ENCODE assay signal across 8 cellular contexts in the genomic region with DNA sequence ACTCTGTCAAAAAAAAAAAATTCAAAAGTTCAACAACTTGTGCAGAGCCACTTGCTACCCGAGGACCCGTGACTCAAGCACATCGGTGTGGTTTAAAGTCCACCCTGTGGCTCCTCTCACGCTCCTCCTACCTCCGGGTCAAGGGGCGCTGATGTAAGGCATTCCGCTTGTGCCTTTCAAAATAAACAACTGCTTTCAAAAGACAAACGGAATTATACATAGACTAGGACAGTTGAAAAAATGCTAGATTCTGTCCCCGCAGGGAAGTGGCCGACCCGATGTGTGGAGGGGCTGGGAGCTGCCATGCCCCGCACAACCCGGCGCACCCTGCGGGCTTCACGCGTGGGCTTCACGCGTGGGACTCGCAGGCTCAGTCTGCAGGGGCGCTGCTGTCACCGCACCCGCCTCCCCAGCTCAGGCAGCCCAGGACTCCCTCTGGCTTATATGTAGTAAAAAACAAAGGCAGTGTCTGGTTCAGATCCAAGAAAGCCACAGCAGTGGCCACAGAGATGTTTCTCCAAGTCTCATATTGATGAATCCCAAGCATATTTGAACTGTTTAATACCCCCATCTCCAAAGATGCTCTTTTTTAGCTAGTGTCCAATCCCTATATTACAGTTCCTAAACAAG.
DNase-seq lines count a peak whose midpoint lies in the region; ATAC-seq and TF ChIP-seq lines count a peak whose summit lies in the region.

No MANE protein-coding gene starts in this region.

- no peak overlapping the region for H3K4me3 Mint-ChIP-seq in activated naive CD4-positive, alpha-beta T cell treated with anti-CD3 and anti-CD28 coated beads, Interleukin-2, amount 10 ng/mL, durations not matched to agents 7 days and 5 days
- H3K4me3 Mint-ChIP-seq in activated T-helper 1 cell treated with anti-CD3 and anti-CD28 coated beads, Interleukin-12 subunit alpha, Interleukin-12 subunit beta, Interleukin-2, Interleukin-4 antibody, amounts not matched to agents 30 ng/mL and 10 ng/mL and 1 ng/mL, durations not matched to agents 14 hours and 24 hours and 36 hours = no peak overlapping the region

- H3K4me3 ChIP-seq in HL-60 (replicated peaks; ENCODE audit: insufficient read depth, low read length) (peak overlapping the region; percentile 3; the same call in 1 of the 2 replicates), epithelial cell of proximal tubule (ENCODE audit: low read depth, low read length) (peak overlapping the region; percentile 59)

- TF ChIP-seq CTCF in HL-60 (IDR thresholded peaks at IDR 0.05; ENCODE audit: insufficient read depth, low read length) = no peak
- TF ChIP-seq CTCF in epithelial cell of proximal tubule (conservative IDR thresholded peaks at IDR 0.05; ENCODE audit: low read depth, low read length) = no peak

- H3K27me3 Mint-ChIP-seq in activated naive CD4-positive, alpha-beta T cell treated with anti-CD3 and anti-CD28 coated beads, Interleukin-2, amount 10 ng/mL, durations not matched to agents 7 days and 5 days = peaks cover 35% of the 10 kb centered on the region
- peaks cover 18% of the 10 kb centered on the region for H3K27me3 Mint-ChIP-seq in activated T-helper 1 cell treated with anti-CD3 and anti-CD28 coated beads, Interleukin-12 subunit alpha, Interleukin-12 subunit beta, Interleukin-2, Interleukin-4 antibody, amounts not matched to agents 30 ng/mL and 10 ng/mL and 1 ng/mL, durations not matched to agents 14 hours and 24 hours and 36 hours (ENCODE audit: insufficient read depth)

- peak; percentile 8 for ATAC-seq in GM19035 (IDR thresholded peaks at IDR 0.05; ENCODE audit: unreplicated experiment)
- ATAC-seq in HG03457 (IDR thresholded peaks at IDR 0.05; ENCODE audit: unreplicated experiment) = no peak

- H3K4me1 Mint-ChIP-seq in activated naive CD4-positive, alpha-beta T cell treated with anti-CD3 and anti-CD28 coated beads, Interleukin-2, amount 10 ng/mL, durations not matched to agents 7 days and 5 days = peaks cover 5% of the 10 kb centered on the region
- peaks cover 26% of the 10 kb centered on the region for H3K4me1 Mint-ChIP-seq in activated T-helper 1 cell treated with anti-CD3 and anti-CD28 coated beads, Interleukin-12 subunit alpha, Interleukin-12 subunit beta, Interleukin-2, Interleukin-4 antibody, amounts not matched to agents 30 ng/mL and 10 ng/mL and 1 ng/mL, durations not matched to agents 14 hours and 24 hours and 36 hours (ENCODE audit: low read depth)

- CTCF ChIA-PET in activated naive CD4-positive, alpha-beta T cell treated with anti-CD3 and anti-CD28 coated beads, Interleukin-2, amount 10 ng/mL, durations not matched to agents 7 days and 5 days (lab: Charles Lee) = interaction anchor here (0.6 to 2.4 kb wide), 11 partner anchors 8 to 990 kb away, joined by 3 to 15 read pairs (median 4); a partner anchor contains a TSS

- no peaks in the 10 kb centered on the region for H3K9me3 Mint-ChIP-seq in activated naive CD4-positive, alpha-beta T cell treated with anti-CD3 and anti-CD28 coated beads, Interleukin-2, amount 10 ng/mL, durations not matched to agents 7 days and 5 days
- no peaks in the 10 kb centered on the region for H3K9me3 Mint-ChIP-seq in activated T-helper 1 cell treated with anti-CD3 and anti-CD28 coated beads, Interleukin-12 subunit alpha, Interleukin-12 subunit beta, Interleukin-2, Interleukin-4 antibody, amounts not matched to agents 30 ng/mL and 10 ng/mL and 1 ng/mL, durations not matched to agents 14 hours and 24 hours and 36 hours

- DNase-seq in HL-60 (ENCODE audit: low read depth in 1 of 2, low spot score in 1 of 2) (no peak), epithelial cell of proximal tubule (ENCODE audit: low read depth) (peak; percentile 57), posterior vena cava (ENCODE audit: low spot score) (peak; percentile 78), GOT3 (lab: John Stamatoyannopoulos, UW) (no peak)
- DNase-seq in activated naive CD4-positive, alpha-beta T cell treated with anti-CD3 and anti-CD28 coated beads, Interleukin-2, amount 10 ng/mL, durations not matched to agents 7 days and 5 days = no peak
- DNase-seq in activated T-helper 1 cell treated with anti-CD3 and anti-CD28 coated beads, Interleukin-12 subunit alpha, Interleukin-12 subunit beta, Interleukin-2, Interleukin-4 antibody, amounts not matched to agents 30 ng/mL and 10 ng/mL and 1 ng/mL, durations not matched to agents 14 hours and 24 hours and 36 hours (ENCODE audit: low spot score) = no peak

- no peaks in the 10 kb centered on the region for H3K27me3 ChIP-seq in HL-60 (ENCODE audit: insufficient read depth, poor library complexity, severe bottlenecking)

- no peak overlapping the region for H3K27ac Mint-ChIP-seq in activated naive CD4-positive, alpha-beta T cell treated with anti-CD3 and anti-CD28 coated beads, Interleukin-2, amount 10 ng/mL, durations not matched to agents 7 days and 5 days
- no peak overlapping the region for H3K27ac Mint-ChIP-seq in activated T-helper 1 cell treated with anti-CD3 and anti-CD28 coated beads, Interleukin-12 subunit alpha, Interleukin-12 subunit beta, Interleukin-2, Interleukin-4 antibody, amounts not matched to agents 30 ng/mL and 10 ng/mL and 1 ng/mL, durations not matched to agents 14 hours and 24 hours and 36 hours

- H3K27ac ChIP-seq in HL-60 (replicated peaks) = no peak overlapping the region

- no peaks in the 10 kb centered on the region for H3K36me3 Mint-ChIP-seq in activated naive CD4-positive, alpha-beta T cell treated with anti-CD3 and anti-CD28 coated beads, Interleukin-2, amount 10 ng/mL, durations not matched to agents 7 days and 5 days
- no peaks in the 10 kb centered on the region for H3K36me3 Mint-ChIP-seq in activated T-helper 1 cell treated with anti-CD3 and anti-CD28 coated beads, Interleukin-12 subunit alpha, Interleukin-12 subunit beta, Interleukin-2, Interleukin-4 antibody, amounts not matched to agents 30 ng/mL and 10 ng/mL and 1 ng/mL, durations not matched to agents 14 hours and 24 hours and 36 hours (ENCODE audit: low read depth)

- intact Hi-C loops in posterior vena cava (cut with DNase I) = loop anchor here (5.0 to 10.0 kb wide), 2 partner anchors 890 to 902 kb away; no protein-coding TSS in a partner anchor
- intact Hi-C loops in activated T-helper 1 cell treated with anti-CD3 and anti-CD28 coated beads, Interleukin-12 subunit alpha, Interleukin-12 subunit beta, Interleukin-2, Interleukin-4 antibody, amounts not matched to agents 30 ng/mL and 10 ng/mL and 1 ng/mL, durations not matched to agents 14 hours and 24 hours and 36 hours (cut with micrococcal nuclease) = loop anchor here (1.0 to 5.0 kb wide), 7 partner anchors 60 to 1895 kb away; a partner anchor contains a TSS

Comparison
In these comparisons a context has a peak if more than half of its experiments do, and no peak if none do; other contexts are left out.
1. DNase-seq: peak in epithelial cell of proximal tubule (single experiment) and posterior vena cava (single experiment); none in HL-60 (0 of 2), activated naive CD4-positive, alpha-beta T cell treated with anti-CD3 and anti-CD28 coated beads, Interleukin-2, amount 10 ng/mL, durations not matched to agents 7 days and 5 days (single experiment), activated T-helper 1 cell treated with anti-CD3 and anti-CD28 coated beads, Interleukin-12 subunit alpha, Interleukin-12 subunit beta, Interleukin-2, Interleukin-4 antibody, amounts not matched to agents 30 ng/mL and 10 ng/mL and 1 ng/mL, durations not matched to agents 14 hours and 24 hours and 36 hours (single experiment) and GOT3 (single experiment).